Comparison of ENCODE assay signal across 15 cellular contexts in the genomic region with DNA sequence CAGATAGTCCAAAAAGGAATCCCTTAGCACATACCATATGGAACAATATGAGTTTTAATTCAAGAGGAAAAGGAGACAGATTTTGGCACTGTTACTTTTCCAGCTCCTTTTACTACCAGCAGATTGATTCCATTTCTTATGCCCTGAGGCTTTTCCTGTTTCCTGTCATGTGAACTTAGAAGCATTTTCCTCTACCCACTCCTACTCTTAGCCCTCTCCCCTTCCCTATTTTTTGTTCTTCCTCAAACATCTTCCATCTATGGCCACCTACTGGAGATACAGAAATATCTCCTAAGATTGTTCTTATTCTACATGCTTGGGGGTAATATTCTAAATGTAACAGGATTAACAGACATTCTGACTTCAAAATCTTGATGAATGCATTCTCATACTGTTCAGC.
DNase-seq lines count a peak whose midpoint lies in the region; ATAC-seq and TF ChIP-seq lines count a peak whose summit lies in the region.
"Had no signal": no experiment of that assay in that cellular context is flagged by ENCODE, and none has a peak within 500 bp of the region (broad histone marks: within the 10 kb centered on the region; RNA-seq: fewer than 3 reads in every experiment).

No MANE protein-coding gene starts in this region.

- peak; percentile 23 for DNase-seq in NCI-H146 treated with DMSO at 0.1 percent for 48 hours (lab: John Stamatoyannopoulos, UW; ENCODE audit: unreplicated experiment)
- no peak for DNase-seq in NCI-H146 (lab: John Stamatoyannopoulos, UW)
- DNase-seq in LHCN-M2 (ENCODE audit: low read depth) = peak; percentile 32
- DNase-seq in choroid plexus epithelial cell (ENCODE audit: low read depth) = peak; percentile 41
- peak; percentile 39 for DNase-seq in pons (ENCODE audit: low spot score)
- DNase-seq in upper lobe of left lung = no peak
- DNase-seq in stimulated activated CD4-positive, alpha-beta T cell treated with anti-CD3 and anti-CD28 coated beads, Interleukin-4, amount 100 ng/mL, for 1 hour = no peak
- no peak for DNase-seq in ACHN
- DNase-seq: activated CD8-positive, alpha-beta memory T cell treated with anti-CD3 and anti-CD28 coated beads, Interleukin-2, amount 50 U/mL, for 4 hours; dermis blood vessel endothelial cell; GF-D8; left cardiac atrium; MM.1S; SIG-M5 had no signal

- no peaks in the 10 kb centered on the region for H3K36me3 ChIP-seq in upper lobe of left lung

- in situ Hi-C loops in ACHN (cut with HindIII; ENCODE audit: low pct_ligation_motif_present, low pct_unique_long_range_greater_than_20kb, low sequenced_read_pairs) = no loop called here

- H3K9me3 ChIP-seq in upper lobe of left lung = no peaks in the 10 kb centered on the region

- no peak overlapping the region for H3K27ac ChIP-seq in upper lobe of left lung
- H3K27ac ChIP-seq: skin epidermis had no signal

- no peaks in the 10 kb centered on the region for H3K27me3 ChIP-seq in upper lobe of left lung

- no peak for TF ChIP-seq EP300 in upper lobe of left lung (IDR thresholded peaks at IDR 0.05)

- H3K4me3 ChIP-seq in choroid plexus epithelial cell (ENCODE audit: low read depth, low read length) (no peak overlapping the region), upper lobe of left lung (no peak overlapping the region)
- H3K4me3 ChIP-seq: skin epidermis had no signal

- TF ChIP-seq POLR2A in upper lobe of left lung (IDR thresholded peaks at IDR 0.05) = no peak

- no peak for ATAC-seq in upper lobe of left lung (ENCODE audit: low FRiP score in 2 of 2)
- ATAC-seq: left cardiac atrium had no signal

- H3K4me1 ChIP-seq in upper lobe of left lung = no peaks in the 10 kb centered on the region

- TF ChIP-seq CTCF in choroid plexus epithelial cell (conservative IDR thresholded peaks at IDR 0.05; ENCODE audit: low read depth, low read length) (peak; percentile 48), upper lobe of left lung (IDR thresholded peaks at IDR 0.05) (no peak)

Comparison
In these comparisons a context has a peak if more than half of its experiments do, and no peak if none do; other contexts are left out.
1. DNase-seq: peak in NCI-H146 treated with DMSO at 0.1 percent for 48 hours (single experiment), LHCN-M2 (single experiment), choroid plexus epithelial cell (single experiment) and pons (single experiment); none in NCI-H146 (single experiment), upper lobe of left lung (0 of 2), stimulated activated CD4-positive, alpha-beta T cell treated with anti-CD3 and anti-CD28 coated beads, Interleukin-4, amount 100 ng/mL, for 1 hour (single experiment) and ACHN (single experiment).